19 cellular contexts compared by ENCODE assay signal in the genomic region with DNA sequence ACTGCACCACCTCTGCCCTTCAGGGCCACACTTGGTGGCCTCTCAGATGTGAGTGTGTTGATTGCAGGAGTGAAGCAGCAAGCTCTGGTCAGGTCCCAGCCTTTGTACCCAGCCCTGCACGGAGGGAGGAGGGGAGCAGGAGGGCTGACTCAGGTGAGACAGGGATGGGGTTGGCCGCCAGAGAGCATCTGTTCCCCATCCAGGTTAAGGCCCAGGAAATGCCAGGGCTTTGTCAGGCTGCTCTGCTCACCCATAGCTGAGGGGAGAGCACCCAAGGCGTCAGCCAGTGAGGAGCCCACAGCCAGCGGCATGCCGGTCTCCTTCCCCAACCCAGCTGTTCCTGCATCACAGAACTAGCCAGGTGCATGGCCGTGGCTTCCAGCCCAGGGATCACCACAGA.
"Had no signal": no experiment of that assay in that cellular context is flagged by ENCODE, and none has a peak within 500 bp of the region (broad histone marks: within the 10 kb centered on the region; RNA-seq: fewer than 3 reads in every experiment).

No MANE protein-coding gene starts in this region.

- H3K36me3 Mint-ChIP-seq: immature natural killer cell; stimulated activated effector memory CD8-positive, alpha-beta T cell treated with anti-CD3 and anti-CD28 coated beads, Interleukin-12 subunit alpha, Interleukin-12 subunit beta, amount 100 ng/mL, for 72 hours had no signal

- H3K9me3 ChIP-seq: colonic mucosa, esophagus squamous epithelium, gastroesophageal sphincter, left ventricle myocardium inferior, sigmoid colon, tibial artery, upper lobe of left lung had no signal

- FAIRE-seq: keratinocyte, small intestine had no signal

- H3K4me3 ChIP-seq: colonic mucosa, esophagus squamous epithelium, gastroesophageal sphincter, left ventricle myocardium inferior, sigmoid colon, tibial artery, upper lobe of left lung had no signal

- H3K27ac ChIP-seq: colonic mucosa, esophagus squamous epithelium, gastroesophageal sphincter, left ventricle myocardium inferior, sigmoid colon, tibial artery, upper lobe of left lung had no signal

- H3K9me3 Mint-ChIP-seq: immature natural killer cell; nephron; stimulated activated effector memory CD8-positive, alpha-beta T cell treated with anti-CD3 and anti-CD28 coated beads, Interleukin-12 subunit alpha, Interleukin-12 subunit beta, amount 100 ng/mL, for 72 hours had no signal

- H3K36me3 ChIP-seq: colonic mucosa, left ventricle myocardium inferior, sigmoid colon, upper lobe of left lung had no signal

- H3K4me1 Mint-ChIP-seq: immature natural killer cell; naive B cell; stimulated activated effector memory CD8-positive, alpha-beta T cell treated with anti-CD3 and anti-CD28 coated beads, Interleukin-12 subunit alpha, Interleukin-12 subunit beta, amount 100 ng/mL, for 72 hours had no signal

- H3K4me1 ChIP-seq: colonic mucosa, esophagus squamous epithelium, left ventricle myocardium inferior had no signal

- H3K4me3 Mint-ChIP-seq: immature natural killer cell; naive B cell; nephron; stimulated activated effector memory CD8-positive, alpha-beta T cell treated with anti-CD3 and anti-CD28 coated beads, Interleukin-12 subunit alpha, Interleukin-12 subunit beta, amount 100 ng/mL, for 72 hours had no signal

- H3K27ac Mint-ChIP-seq: immature natural killer cell; naive B cell; nephron; stimulated activated effector memory CD8-positive, alpha-beta T cell treated with anti-CD3 and anti-CD28 coated beads, Interleukin-12 subunit alpha, Interleukin-12 subunit beta, amount 100 ng/mL, for 72 hours had no signal

- ATAC-seq: gastroesophageal sphincter; stimulated activated effector memory CD8-positive, alpha-beta T cell treated with anti-CD3 and anti-CD28 coated beads, Interleukin-12 subunit alpha, Interleukin-12 subunit beta, amount 100 ng/mL, for 72 hours; stimulated activated naive CD8-positive, alpha-beta T cell treated with anti-CD3 and anti-CD28 coated beads, Interleukin-15, Interleukin-2, amounts not matched to agents 100 U/mL and 50 U/mL, for 24 hours had no signal

- DNase-seq: colonic mucosa; esophagus squamous epithelium; foreskin fibroblast; glutamatergic neuron; immature natural killer cell; left ventricle myocardium inferior; mesendoderm; naive B cell; sigmoid colon; small intestine; stimulated activated CD4-positive, alpha-beta T cell treated with anti-CD3 and anti-CD28 coated beads, Interleukin-2, amount 100 ng/mL, for 48 hours; stimulated activated CD8-positive, alpha-beta memory T cell treated with anti-CD3 and anti-CD28 coated beads, Interleukin-4, amount 100 ng/mL, for 48 hours; stimulated activated naive CD8-positive, alpha-beta T cell treated with anti-CD3 and anti-CD28 coated beads, Interleukin-15, Interleukin-2, amounts not matched to agents 100 U/mL and 50 U/mL, for 24 hours; tibial artery had no signal

- H3K27me3 ChIP-seq: colonic mucosa, esophagus squamous epithelium, gastroesophageal sphincter, sigmoid colon, tibial artery, upper lobe of left lung had no signal
